ENCODE assay signal across 16 cellular contexts in the genomic region with DNA sequence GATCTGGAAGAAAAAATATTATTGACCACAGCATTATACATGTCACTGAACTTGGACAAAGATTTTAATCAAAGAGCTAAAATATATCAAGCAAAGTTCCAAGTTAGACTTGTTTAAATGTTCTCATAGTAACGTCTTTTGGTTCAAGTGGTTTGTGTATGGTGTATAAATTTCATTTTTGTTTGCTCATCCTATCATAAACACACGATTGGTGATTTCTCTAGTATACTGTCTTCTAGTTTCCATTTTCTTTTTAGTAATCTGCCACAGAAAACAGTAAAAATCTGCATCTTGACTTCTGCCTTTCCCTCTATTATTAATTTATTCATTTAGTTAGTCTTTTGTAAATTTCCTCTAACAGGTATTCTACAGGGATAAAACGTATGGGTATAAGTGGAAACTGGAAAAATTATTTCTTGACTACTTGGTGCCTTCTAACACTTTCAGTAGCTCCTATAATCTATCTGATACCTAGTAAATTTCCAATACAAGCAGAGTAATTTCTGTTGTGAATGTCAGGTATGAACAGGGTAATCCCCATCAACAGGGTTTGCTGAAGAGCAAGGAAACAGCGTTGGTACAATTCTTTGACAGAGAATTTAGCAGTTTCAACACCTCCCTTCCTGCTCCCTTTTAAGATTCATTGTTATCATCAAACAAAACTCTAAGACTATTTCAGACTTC.
A peak's percentile ranks its signal among the peaks of the same experiment; 100 is the strongest.
DNase-seq lines count a peak whose midpoint lies in the region; ATAC-seq and TF ChIP-seq lines count a peak whose summit lies in the region.
"Had no signal": no experiment of that assay in that cellular context is flagged by ENCODE, and none has a peak within 500 bp of the region (broad histone marks: within the 10 kb centered on the region; RNA-seq: fewer than 3 reads in every experiment).

No MANE protein-coding gene starts in this region.

- peaks cover 80% of the 10 kb centered on the region for H3K4me1 ChIP-seq in Loucy (ENCODE audit: insufficient read depth, low read length, poor library complexity, severe bottlenecking)

- CTCF ChIA-PET in CD4-positive, alpha-beta T cell (lab: Charles Lee), result interaction anchor here (1.1 kb wide), 1 partner anchor 11 kb away, joined by 4 read pairs; no protein-coding TSS in a partner anchor

- no peak for DNase-seq in CD4-positive, alpha-beta T cell
- peak; percentile 5 for DNase-seq in GM10266 (ENCODE audit: extremely low spot score)
- DNase-seq in dorsolateral prefrontal cortex, result no peak
- no peak for DNase-seq in effector CD8-positive, alpha-beta T cell (lab: John Stamatoyannopoulos, UW)
- no peak for DNase-seq in DMS79 treated with DMSO at 0.1 percent for 48 hours (lab: John Stamatoyannopoulos, UW)
- no peak for DNase-seq in NCI-H2029 treated with DMSO at 0.1 percent for 48 hours (lab: John Stamatoyannopoulos, UW)
- no peak for DNase-seq in cortex of kidney (lab: John Stamatoyannopoulos, UW)
- DNase-seq: erythroblast, MM.1S, NCI-H187 treated with DMSO at 0.1 percent for 48 hours, NCI-H526, posterior cingulate gyrus, spleen, WERI-Rb-1 had no signal

- no peaks in the 10 kb centered on the region for H3K27me3 Mint-ChIP-seq in CD4-positive, alpha-beta T cell

- H3K36me3 ChIP-seq in Loucy (ENCODE audit: insufficient read depth, low read length), result peaks cover 95% of the 10 kb centered on the region
- H3K36me3 ChIP-seq: spleen, WERI-Rb-1 had no signal

- no peak for TF ChIP-seq CTCF in CD4-positive, alpha-beta T cell (IDR thresholded peaks at IDR 0.05)
- TF ChIP-seq CTCF in GM10266 (IDR thresholded peaks at IDR 0.05; ENCODE audit: control insufficient read depth, insufficient read depth, low read depth, missing control alignments) (no peak), Loucy (conservative IDR thresholded peaks at IDR 0.05; ENCODE audit: low read length) (no peak), dorsolateral prefrontal cortex (IDR thresholded peaks at IDR 0.05 in 54 of 56, conservative IDR thresholded peaks at IDR 0.05 in 2 of 56; ENCODE audit: low read depth in 1 of 56, partially characterized antibody in 56 of 56) (no peak)

- peak overlapping the region; percentile 61 for H3K4me3 Mint-ChIP-seq in CD4-positive, alpha-beta T cell
- H3K4me3 Mint-ChIP-seq: mesothelial cell of epicardium had no signal

- no peaks in the 10 kb centered on the region for H3K27me3 ChIP-seq in CD4-positive, alpha-beta T cell (ENCODE audit: control insufficient read depth, insufficient read depth, low read length)
- H3K27me3 ChIP-seq in Loucy (ENCODE audit: insufficient read depth, low read length, poor library complexity, severe bottlenecking), result no peaks in the 10 kb centered on the region
- H3K27me3 ChIP-seq in dorsolateral prefrontal cortex, result no peaks in the 10 kb centered on the region
- H3K27me3 ChIP-seq: spleen had no signal

- peaks cover 100% of the 10 kb centered on the region for H4K20me1 ChIP-seq in Loucy (ENCODE audit: insufficient read depth, low read length, poor library complexity, severe bottlenecking)

- no peaks in the 10 kb centered on the region for H3K9me3 Mint-ChIP-seq in CD4-positive, alpha-beta T cell

- H3F3A ChIP-seq in Loucy (ENCODE audit: low read depth), result peaks cover 24% of the 10 kb centered on the region

- no peak overlapping the region for H3K27ac ChIP-seq in CD4-positive, alpha-beta T cell (ENCODE audit: low read depth, low read length)
- peak overlapping the region in 50 of 59 donors; percentile 0 to 77 (median 42) for H3K27ac ChIP-seq in dorsolateral prefrontal cortex
- H3K27ac ChIP-seq: WERI-Rb-1 had no signal

- H3K9me3 ChIP-seq in CD4-positive, alpha-beta T cell (ENCODE audit: control insufficient read depth, low read length), result no peaks in the 10 kb centered on the region
- H3K9me3 ChIP-seq in Loucy (ENCODE audit: insufficient read depth, low read depth, low read length), result no peaks in the 10 kb centered on the region
- H3K9me3 ChIP-seq: spleen had no signal

- peak; percentile 73 for ATAC-seq in CD4-positive, alpha-beta T cell (ENCODE audit: poor library complexity)

- POLR2A ChIA-PET in CD4-positive, alpha-beta T cell (lab: Charles Lee), result interaction anchor here (0.7 to 0.9 kb wide), 2 partner anchors 29 to 122 kb away, joined by 3 read pairs; no protein-coding TSS in a partner anchor

- H3K9ac ChIP-seq in Loucy (ENCODE audit: low read depth, low read length, poor library complexity, severe bottlenecking), result no peak overlapping the region

- H3K79me2 ChIP-seq in Loucy (ENCODE audit: insufficient read depth, low read length), result peaks cover 100% of the 10 kb centered on the region

- H3K9me2 ChIP-seq in Loucy (replicated peaks; ENCODE audit: low read depth, low read length), result no peaks in the 10 kb centered on the region

- intact Hi-C loops in CD4-positive, alpha-beta T cell (cut with DNase I, micrococcal nuclease), result loop anchor here in 1 of 2 experiments (10.0 kb wide), 1 partner anchor 48 kb away; no protein-coding TSS in a partner anchor
- intact Hi-C loops in dorsolateral prefrontal cortex (cut with DNase I), result loop anchor here in 1 of 2 donors (10.0 kb wide), 1 partner anchor 132 kb away; no protein-coding TSS in a partner anchor

- H3K4me2 ChIP-seq in Loucy (ENCODE audit: low read depth, low read length, poor library complexity, severe bottlenecking), result peak overlapping the region; percentile 25

- peaks cover 8% of the 10 kb centered on the region for H3K36me3 Mint-ChIP-seq in CD4-positive, alpha-beta T cell (ENCODE audit: low read depth)

- no peak overlapping the region for H2AFZ ChIP-seq in Loucy (ENCODE audit: low read length)

- H3K4me1 Mint-ChIP-seq in CD4-positive, alpha-beta T cell (ENCODE audit: low read depth), result peaks cover 31% of the 10 kb centered on the region

- H3K4me3 ChIP-seq in Loucy (ENCODE audit: low read length, poor library complexity, severe bottlenecking), result no peak overlapping the region
- peak overlapping the region in 6 of 59 donors; percentile 1 to 10 (median 4) for H3K4me3 ChIP-seq in dorsolateral prefrontal cortex
- H3K4me3 ChIP-seq: spleen had no signal

- H3K27ac Mint-ChIP-seq in CD4-positive, alpha-beta T cell, result no peak overlapping the region
- H3K27ac Mint-ChIP-seq: mesothelial cell of epicardium had no signal
